Comparison of ENCODE assay signal across 8 cellular contexts in the genomic region with DNA sequence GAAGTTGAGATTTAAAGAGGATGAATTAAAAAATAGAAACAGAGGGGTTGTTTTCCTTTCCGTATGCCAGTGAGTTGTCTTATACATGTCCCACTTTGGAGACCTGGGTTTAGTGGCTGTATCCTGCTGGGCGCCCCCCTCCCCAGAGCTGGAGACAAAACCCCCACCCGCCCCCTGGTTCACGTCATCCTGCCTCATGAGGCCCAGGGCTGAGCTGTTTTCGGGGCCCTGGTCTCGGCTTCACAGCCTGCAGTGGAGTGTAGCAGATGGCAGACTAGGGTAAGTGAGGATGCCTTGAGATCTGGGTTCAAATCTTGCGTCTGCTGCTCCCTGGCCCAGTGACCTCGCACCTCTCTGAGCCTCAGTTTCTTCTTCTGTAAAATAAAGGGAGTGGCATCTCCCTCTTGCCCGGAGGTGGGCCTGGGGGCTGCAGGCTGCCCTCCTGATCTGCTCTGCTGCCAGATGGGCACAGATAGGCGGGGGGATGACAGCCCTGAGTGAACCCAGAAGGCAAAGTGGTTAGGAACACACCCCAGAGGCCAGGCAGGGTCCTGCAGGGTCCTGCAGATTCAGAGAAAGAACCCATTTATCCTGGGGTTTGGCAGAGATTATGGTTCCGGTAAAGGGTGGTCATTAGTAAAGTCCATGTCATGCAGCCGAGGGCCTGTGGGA. TPM values are rescaled to one million over a fixed set of nuclear protein-coding genes. Genes with fewer than 3 reads are reported as not detected.
DNase-seq lines count a peak whose midpoint lies in the region; ATAC-seq, FAIRE-seq and TF ChIP-seq lines count a peak whose summit lies in the region.

No MANE protein-coding gene starts in this region.

- H3K4me1 ChIP-seq in Panc1 (ENCODE audit: control insufficient read depth, insufficient read depth, low read length) (peaks cover 46% of the 10 kb centered on the region), parathyroid adenoma (peaks cover 5% of the 10 kb centered on the region)

- peak overlapping the region; percentile 96 for H3K4me2 ChIP-seq in parathyroid adenoma (ENCODE audit: low read length)

- H3K27me3 ChIP-seq in Panc1 (ENCODE audit: control insufficient read depth, insufficient read depth, low read length) (no peaks in the 10 kb centered on the region), parathyroid adenoma (ENCODE audit: control insufficient read depth, insufficient read depth, low read length) (no peaks in the 10 kb centered on the region)

- H3K27ac Mint-ChIP-seq in effector memory CD8-positive, alpha-beta T cell = peak overlapping the region in 1 of 2 donors; percentile 68

- H3K36me3 ChIP-seq in Panc1 (ENCODE audit: control insufficient read depth, insufficient read depth, low read length) = no peaks in the 10 kb centered on the region
- H3K36me3 ChIP-seq in parathyroid adenoma (ENCODE audit: control insufficient read depth, insufficient read depth, low read length) = no peaks in the 10 kb centered on the region

- ATAC-seq in Panc1 (no peak), HG02763 (IDR thresholded peaks at IDR 0.05; ENCODE audit: unreplicated experiment) (no peak), GM18873 (IDR thresholded peaks at IDR 0.05; ENCODE audit: low FRiP score, unreplicated experiment) (no peak), GM18517 (IDR thresholded peaks at IDR 0.05; ENCODE audit: unreplicated experiment) (no peak)
- no peak for ATAC-seq in effector memory CD8-positive, alpha-beta T cell (replicated peaks)

- H3K27me3 Mint-ChIP-seq in effector memory CD8-positive, alpha-beta T cell = peaks cover 0 to 12% of the 10 kb centered on the region in 2 donors

- H3K4me3 ChIP-seq in Panc1 (ENCODE audit: low read depth in 2 of 2, low read length in 2 of 2) (peak overlapping the region; percentile 47 to 54), parathyroid adenoma (ENCODE audit: low read depth, low read length) (peak overlapping the region; percentile 54)

- POLR2A ChIA-PET in Panc1 (lab: Charles Lee) = interaction anchor here (0.7 to 1.2 kb wide), 2 partner anchors 13 to 18 kb away, joined by 3 read pairs; no protein-coding TSS in a partner anchor

- DNase-seq in D721Med (ENCODE audit: insufficient read length, low spot score) = peak; percentile 31
- no peak for DNase-seq in Panc1 (ENCODE audit: low read depth, low spot score)
- DNase-seq in effector memory CD8-positive, alpha-beta T cell = no peak
- no peak for DNase-seq in NCI-H82 (lab: John Stamatoyannopoulos, UW)

- no peaks in the 10 kb centered on the region for H3K9me3 ChIP-seq in Panc1 (ENCODE audit: control insufficient read depth, insufficient read depth, low read depth, low read length)
- H3K9me3 ChIP-seq in parathyroid adenoma (ENCODE audit: control insufficient read depth, low read length) = no peaks in the 10 kb centered on the region

- H3K4me1 Mint-ChIP-seq in effector memory CD8-positive, alpha-beta T cell (ENCODE audit: low read depth in 2 of 2) = peaks cover 18 to 27% of the 10 kb centered on the region in 2 donors

- CTCF ChIA-PET in Panc1 (lab: Charles Lee) = interaction anchor here (0.6 to 1.1 kb wide), 5 partner anchors 14 to 354 kb away, joined by 3 to 5 read pairs (median 3); no protein-coding TSS in a partner anchor

- H3K79me2 ChIP-seq in parathyroid adenoma = no peaks in the 10 kb centered on the region

- no peak overlapping the region for H3K9ac ChIP-seq in parathyroid adenoma

- FAIRE-seq in D721Med (lab: Jason Lieb, UNC) = no peak

- peak overlapping the region; percentile 88 for H2AFZ ChIP-seq in parathyroid adenoma

- H3K4me3 Mint-ChIP-seq in effector memory CD8-positive, alpha-beta T cell = peak overlapping the region; percentile 58

- H3K27ac ChIP-seq in Panc1 (ENCODE audit: low read length) (peak overlapping the region; percentile 85), parathyroid adenoma (peak overlapping the region; percentile 80)

- in situ Hi-C loops in Panc1 (cut with HindIII; ENCODE audit: low pct_unique_long_range_greater_than_20kb, low sequenced_read_pairs) = no loop called here

- intact Hi-C loops in Panc1 (cut with micrococcal nuclease; ENCODE audit: unreplicated experiment) = no loop called here

- no peak for TF ChIP-seq CTCF in D721Med (IDR thresholded peaks at IDR 0.05; ENCODE audit: insufficient read depth, missing control alignments)
- no peak for TF ChIP-seq CTCF in Panc1 (IDR thresholded peaks at IDR 0.05)
- no peak for TF ChIP-seq CTCF in parathyroid adenoma (IDR thresholded peaks at IDR 0.05)

- BruUV-seq in Panc1 (replicated peaks; lab: Mats Ljungman, UMichigan) = no TSS peak

- H3K9me3 Mint-ChIP-seq in effector memory CD8-positive, alpha-beta T cell = no peaks in the 10 kb centered on the region

- H3K36me3 Mint-ChIP-seq in effector memory CD8-positive, alpha-beta T cell (ENCODE audit: insufficient read depth) = no peaks in the 10 kb centered on the region

RNA-seq across cellular contexts. Expression of gene SOCS3, which starts 45.1 kb away (rescaled TPM):
- 53.1 TPM for total RNA-seq in Panc1 (2021; ENCODE audit: unreplicated experiment)
- polyA plus RNA-seq in Panc1 (2012; ENCODE audit: insufficient read length) = 30.5 TPM
